21 cellular contexts compared by ENCODE assay signal in the genomic region with DNA sequence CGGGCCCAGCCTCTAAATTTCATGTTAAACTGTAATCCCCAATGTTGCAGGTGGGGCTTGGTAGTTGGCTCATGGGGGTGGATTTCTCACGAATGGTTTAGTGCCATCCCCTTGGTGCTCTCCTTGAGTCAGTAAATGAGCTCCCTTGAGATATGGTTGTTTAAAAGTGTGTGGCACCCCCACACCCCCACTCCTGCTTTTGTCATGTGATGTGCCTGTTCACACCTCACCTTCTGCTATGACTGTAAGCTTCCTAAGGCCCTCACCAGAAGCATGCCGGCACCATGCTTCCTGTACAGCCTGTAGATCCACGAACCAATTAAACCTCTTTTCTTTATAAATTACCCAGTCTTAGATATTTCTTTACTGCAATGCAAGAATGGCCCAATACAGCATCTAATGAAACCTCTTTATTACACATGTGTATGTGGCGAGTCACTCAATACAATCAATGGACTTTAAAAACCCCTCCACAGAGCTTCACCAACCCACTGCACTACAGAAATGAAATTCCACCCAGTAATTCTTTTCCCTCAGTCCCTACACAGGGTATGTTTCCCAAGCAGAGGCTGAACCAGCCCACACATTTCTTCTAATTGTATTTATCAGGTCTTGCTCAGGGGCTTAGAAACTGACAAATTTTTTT. TPM values are rescaled to one million over a fixed set of nuclear protein-coding genes. Genes with fewer than 3 reads are reported as not detected.
A peak's percentile ranks its signal among the peaks of the same experiment; 100 is the strongest.
DNase-seq lines count a peak whose midpoint lies in the region; ATAC-seq, FAIRE-seq and TF ChIP-seq lines count a peak whose summit lies in the region.
"Had no signal": no experiment of that assay in that cellular context is flagged by ENCODE, and none has a peak within 500 bp of the region (broad histone marks: within the 10 kb centered on the region; RNA-seq: fewer than 3 reads in every experiment).

No MANE protein-coding gene starts in this region.

- H2AFZ ChIP-seq in OCI-LY7 (ENCODE audit: low read length) = no peak overlapping the region
- H2AFZ ChIP-seq: neural progenitor cell had no signal

- H3K79me2 ChIP-seq in OCI-LY7 (ENCODE audit: insufficient read depth, low read depth, low read length) = no peaks in the 10 kb centered on the region

- H3K4me1 Mint-ChIP-seq in natural killer cell treated with Interleukin-12 subunit alpha and Interleukin-12 subunit beta and Interleukin-15 and Interleukin-18, amount 100 ng/mL, for 72 hours (ENCODE audit: low read depth in 2 of 2) = peaks cover 18 to 20% of the 10 kb centered on the region in 2 donors
- peaks cover 21 to 23% of the 10 kb centered on the region in 2 donors for H3K4me1 Mint-ChIP-seq in natural killer cell
- peaks cover 11 to 12% of the 10 kb centered on the region in 2 donors for H3K4me1 Mint-ChIP-seq in effector memory CD8-positive, alpha-beta T cell (ENCODE audit: low read depth in 2 of 2)

- H3K9me3 Mint-ChIP-seq in natural killer cell treated with Interleukin-12 subunit alpha and Interleukin-12 subunit beta and Interleukin-15 and Interleukin-18, amount 100 ng/mL, for 72 hours = no peaks in the 10 kb centered on the region
- H3K9me3 Mint-ChIP-seq in natural killer cell = no peaks in the 10 kb centered on the region
- H3K9me3 Mint-ChIP-seq in effector memory CD8-positive, alpha-beta T cell = no peaks in the 10 kb centered on the region
- H3K9me3 Mint-ChIP-seq: neural progenitor cell had no signal

- peaks cover 52% of the 10 kb centered on the region for H3K4me1 ChIP-seq in OCI-LY7 (ENCODE audit: insufficient read depth, low read length, poor library complexity, severe bottlenecking)
- H3K4me1 ChIP-seq: ascending aorta, neural progenitor cell, psoas muscle had no signal

- H4K20me1 ChIP-seq in OCI-LY7 (ENCODE audit: insufficient read depth, low read length) = no peaks in the 10 kb centered on the region

- H3K4me2 ChIP-seq in OCI-LY7 (ENCODE audit: low read length) = no peak overlapping the region
- H3K4me2 ChIP-seq: neural progenitor cell had no signal

- H3K9me3 ChIP-seq in OCI-LY7 (ENCODE audit: low read length) = no peaks in the 10 kb centered on the region
- H3K9me3 ChIP-seq: ascending aorta, psoas muscle, thoracic aorta had no signal

- BruUV-seq in OCI-LY7 (replicated peaks; lab: Mats Ljungman, UMichigan) = no TSS peak

- no peak for DNase-seq in natural killer cell treated with Interleukin-12 subunit alpha and Interleukin-12 subunit beta and Interleukin-15 and Interleukin-18, amount 100 ng/mL, for 72 hours (ENCODE audit: low spot score)
- DNase-seq in natural killer cell (no peak), OCI-LY7 (ENCODE audit: low spot score) (peak; percentile 5), HTR-8/SVneo (ENCODE audit: insufficient read length, low spot score) (no peak), NCI-H345 treated with DMSO at 0.1 percent for 48 hours (lab: John Stamatoyannopoulos, UW; ENCODE audit: unreplicated experiment) (no peak), AG08396 (ENCODE audit: low spot score) (no peak)
- no peak for DNase-seq in effector memory CD8-positive, alpha-beta T cell
- DNase-seq: activated gamma-delta T cell; cerebellar nuclear complex; effector CD8-positive, alpha-beta T cell; H7; NCI-H1105 treated with DMSO at 0.1 percent for 48 hours; NCI-H524; psoas muscle; SHP77 treated with DMSO at 0.1 percent for 48 hours; stimulated activated CD4-positive, alpha-beta T cell treated with anti-CD3 and anti-CD28 coated beads, Interleukin-4, amount 100 ng/mL, for 4 hours had no signal

- no peak overlapping the region for H3K4me3 ChIP-seq in OCI-LY7 (ENCODE audit: low read depth, low read length, poor library complexity, severe bottlenecking)
- H3K4me3 ChIP-seq: ascending aorta, neural progenitor cell, psoas muscle, skin epidermis, thoracic aorta had no signal

- H3K9me2 ChIP-seq in OCI-LY7 (ENCODE audit: insufficient read depth, low read length) = no peaks in the 10 kb centered on the region

- peak; percentile 72 to 83 for ATAC-seq in natural killer cell treated with Interleukin-12 subunit alpha and Interleukin-12 subunit beta and Interleukin-15 and Interleukin-18, amount 100 ng/mL, for 72 hours
- ATAC-seq in natural killer cell (no peak), GM18517 (IDR thresholded peaks at IDR 0.05; ENCODE audit: unreplicated experiment) (no peak)
- ATAC-seq in effector memory CD8-positive, alpha-beta T cell (replicated peaks) = peak; percentile 32
- ATAC-seq: psoas muscle had no signal

- no peak for FAIRE-seq in HTR-8/SVneo (lab: Jason Lieb, UNC)

- intact Hi-C loops in natural killer cell (cut with micrococcal nuclease) (loop anchor here (2.0 kb wide), 1 partner anchor 15 kb away; no protein-coding TSS in a partner anchor), OCI-LY7 (cut with micrococcal nuclease; ENCODE audit: unreplicated experiment) (no loop called here)

- peaks cover 22% of the 10 kb centered on the region for H3K36me3 Mint-ChIP-seq in natural killer cell treated with Interleukin-12 subunit alpha and Interleukin-12 subunit beta and Interleukin-15 and Interleukin-18, amount 100 ng/mL, for 72 hours
- peaks cover 8% of the 10 kb centered on the region for H3K36me3 Mint-ChIP-seq in natural killer cell
- peaks cover 66% of the 10 kb centered on the region for H3K36me3 Mint-ChIP-seq in effector memory CD8-positive, alpha-beta T cell (ENCODE audit: insufficient read depth)

- H3K4me3 Mint-ChIP-seq in natural killer cell treated with Interleukin-12 subunit alpha and Interleukin-12 subunit beta and Interleukin-15 and Interleukin-18, amount 100 ng/mL, for 72 hours = peak overlapping the region; percentile 57
- no peak overlapping the region for H3K4me3 Mint-ChIP-seq in natural killer cell
- H3K4me3 Mint-ChIP-seq in effector memory CD8-positive, alpha-beta T cell = peak overlapping the region in 1 of 2 donors; percentile 8
- H3K4me3 Mint-ChIP-seq: neural progenitor cell had no signal

- CTCF ChIA-PET in OCI-LY7 (lab: Charles Lee; ENCODE audit: unreplicated experiment) = no interaction called here

- peak overlapping the region; percentile 48 to 63 for H3K27ac Mint-ChIP-seq in natural killer cell treated with Interleukin-12 subunit alpha and Interleukin-12 subunit beta and Interleukin-15 and Interleukin-18, amount 100 ng/mL, for 72 hours
- H3K27ac Mint-ChIP-seq in natural killer cell = peak overlapping the region in 1 of 2 donors; percentile 91
- peak overlapping the region; percentile 41 to 85 for H3K27ac Mint-ChIP-seq in effector memory CD8-positive, alpha-beta T cell
- H3K27ac Mint-ChIP-seq: neural progenitor cell had no signal

- TF ChIP-seq CTCF in natural killer cell (IDR thresholded peaks at IDR 0.05) (no peak), OCI-LY7 (conservative IDR thresholded peaks at IDR 0.05; ENCODE audit: low read length) (no peak)

- POLR2A ChIA-PET in OCI-LY7 (lab: Charles Lee) = interaction anchor here (0.7 to 1.6 kb wide), 9 partner anchors 16 to 119 kb away, joined by 3 to 6 read pairs (median 4); a partner anchor contains a TSS

- no peaks in the 10 kb centered on the region for H3K27me3 Mint-ChIP-seq in natural killer cell treated with Interleukin-12 subunit alpha and Interleukin-12 subunit beta and Interleukin-15 and Interleukin-18, amount 100 ng/mL, for 72 hours
- H3K27me3 Mint-ChIP-seq in natural killer cell (ENCODE audit: low read depth in 2 of 2) = no peaks in the 10 kb centered on the region
- no peaks in the 10 kb centered on the region for H3K27me3 Mint-ChIP-seq in effector memory CD8-positive, alpha-beta T cell

- H3K36me3 ChIP-seq in OCI-LY7 (ENCODE audit: insufficient read depth, low read length) = peaks cover 20% of the 10 kb centered on the region

- no peak overlapping the region for H3K27ac ChIP-seq in OCI-LY7 (ENCODE audit: low read depth, low read length, poor library complexity, severe bottlenecking)
- H3K27ac ChIP-seq: ascending aorta, neural progenitor cell, psoas muscle, thoracic aorta had no signal

RNA-seq across cellular contexts. Expression of a gene that starts 47.3 kb away (rescaled TPM):
- 10 to 100 TPM; 12.0 to 20.3 TPM for total RNA-seq in natural killer cell treated with Interleukin-12 subunit alpha and Interleukin-12 subunit beta and Interleukin-15 and Interleukin-18, amount 100 ng/mL, for 72 hours
- 10 to 100 TPM; 90.2 to 96.2 (median 92.0) TPM for total RNA-seq in natural killer cell
- 45.3 and 46.6 TPM in 2 replicates for total RNA-seq in OCI-LY7 (2014; rRNA removed; shearing (Covaris generic))
- 33.3 and 38.6 TPM in 2 replicates for total RNA-seq in OCI-LY7 (2022)

RNA-seq across cellular contexts. Expression of a gene that starts 59.5 kb away (rescaled TPM):
- total RNA-seq in natural killer cell treated with Interleukin-12 subunit alpha and Interleukin-12 subunit beta and Interleukin-15 and Interleukin-18, amount 100 ng/mL, for 72 hours = 10 to 100 TPM; 29.0 to 29.1 TPM
- total RNA-seq in natural killer cell (10 to 100 TPM; 27.6 to 35.1 (median 31.0) TPM), OCI-LY7 (2022) (36.5 and 38.6 TPM in 2 replicates)
- total RNA-seq in OCI-LY7 (2014; rRNA removed; shearing (Covaris generic)) = 25.4 and 36.2 TPM in 2 replicates

Comparison
In these comparisons a context has a peak if more than half of its experiments do, and no peak if none do; other contexts are left out.
1. ATAC-seq: peak in natural killer cell treated with Interleukin-12 subunit alpha and Interleukin-12 subunit beta and Interleukin-15 and Interleukin-18, amount 100 ng/mL, for 72 hours (2 of 2) and effector memory CD8-positive, alpha-beta T cell (single experiment); none in natural killer cell (0 of 3) and GM18517 (single experiment).